In the genomic region with DNA sequence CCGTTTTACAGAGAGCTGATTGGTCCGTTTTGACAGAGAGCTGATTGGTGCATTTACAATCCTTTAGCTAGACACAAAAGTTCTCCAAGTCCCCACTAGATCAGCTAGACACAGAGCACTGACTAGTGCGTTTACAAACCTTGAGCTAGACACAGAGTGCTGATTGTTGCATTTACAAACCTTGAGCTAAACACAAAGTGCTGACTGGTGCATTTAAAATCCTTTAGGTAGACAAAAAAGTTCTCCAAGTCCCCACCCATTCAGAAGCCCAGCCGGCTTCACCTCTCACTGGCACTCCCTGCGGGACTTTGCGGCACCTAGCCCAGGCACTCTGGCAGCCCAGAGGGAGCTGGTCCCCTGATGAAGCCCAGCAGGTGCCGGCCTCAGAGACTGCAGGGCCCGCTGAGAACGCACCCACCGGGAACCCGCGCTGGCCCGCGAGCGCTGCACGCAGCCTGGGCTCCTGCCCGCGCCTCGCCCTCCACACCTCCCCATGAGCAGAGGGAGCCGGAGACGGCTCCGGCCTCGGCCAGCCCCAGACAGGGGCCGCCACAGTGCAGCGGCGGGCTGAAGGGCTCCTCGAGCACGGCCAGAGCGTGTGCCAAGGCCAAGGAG, we compare ENCODE assay signal across 23 cellular contexts.
DNase-seq lines count a peak whose midpoint lies in the region; ATAC-seq, FAIRE-seq and TF ChIP-seq lines count a peak whose summit lies in the region.
"Had no signal": no experiment of that assay in that cellular context is flagged by ENCODE, and none has a peak within 500 bp of the region (broad histone marks: within the 10 kb centered on the region; RNA-seq: fewer than 3 reads in every experiment).

No MANE protein-coding gene starts in this region.

- H3K27ac ChIP-seq in A549 (no peak overlapping the region), IMR-90 (ENCODE audit: insufficient read depth, low read length) (no peak overlapping the region), HepG2 (ENCODE audit: extremely low read length, insufficient read depth, low read length) (no peak overlapping the region), upper lobe of right lung (no peak overlapping the region)
- H3K27ac ChIP-seq: BLaER1, C4-2B had no signal

- H3K9me3 Mint-ChIP-seq in activated naive CD4-positive, alpha-beta T cell treated with anti-CD3 and anti-CD28 coated beads, Interleukin-2, amount 50 U/mL, for 72 hours: peaks cover 0 to 5% of the 10 kb centered on the region in 2 donors
- peaks cover 13% of the 10 kb centered on the region for H3K9me3 Mint-ChIP-seq in progenitor cell of endocrine pancreas (ENCODE audit: low read depth)
- H3K9me3 Mint-ChIP-seq: HFFc6 had no signal

- H4K91ac ChIP-seq in IMR-90 (ENCODE audit: insufficient read depth, low read depth, low read length): no peak overlapping the region

- DNase-seq in A549 (ENCODE audit: low read depth in 1 of 2, low spot score in 1 of 2) (no peak), IMR-90 (no peak), HepG2 (ENCODE audit: low spot score) (no peak), upper lobe of right lung (no peak), progenitor cell of endocrine pancreas (ENCODE audit: low spot score, unreplicated experiment) (no peak)
- DNase-seq in activated naive CD4-positive, alpha-beta T cell treated with anti-CD3 and anti-CD28 coated beads, Interleukin-2, amount 50 U/mL, for 72 hours (ENCODE audit: low spot score in 2 of 2): no peak
- DNase-seq: CD4-positive, CD25-positive, alpha-beta regulatory T cell; CD8-positive, alpha-beta T cell; DMS 273 treated with DMSO at 0.1 percent for 48 hours; DMS79; EL; GDM1; GOT3; HFFc6 had no signal

- POLR2A ChIA-PET in A549 (lab: Yijun Ruan, JAX): no interaction called here
- POLR2A ChIA-PET in IMR-90 (lab: Charles Lee; ENCODE audit: unreplicated experiment): no interaction called here
- POLR2A ChIA-PET in HepG2 (lab: Yijun Ruan, JAX): no interaction called here

- in situ Hi-C loops in IMR-90 (cut with MboI; ENCODE audit: low sequenced_read_pairs) (no loop called here), HepG2 (cut with HindIII; ENCODE audit: extremely low pct_ligation_motif_present, low pct_unique_long_range_greater_than_20kb) (no loop called here)

- H2BK15ac ChIP-seq in IMR-90 (ENCODE audit: low read depth, low read length): no peak overlapping the region

- H2AFZ ChIP-seq in IMR-90 (replicated peaks; ENCODE audit: low read length, poor library complexity) (no peak overlapping the region), HepG2 (ENCODE audit: low read length) (no peak overlapping the region)

- dilution Hi-C loops in IMR-90 (cut with HindIII; ENCODE audit: low sequenced_read_pairs, unreplicated experiment): no loop called here

- BruUV-seq in IMR-90 (replicated peaks; lab: Mats Ljungman, UMichigan): no TSS peak
- no TSS peak for BruUV-seq in HepG2 (replicated peaks; lab: Mats Ljungman, UMichigan)

- 64% methylated on average over 22 of the region's 29 CpGs for WGBS in A549 (ENCODE audit: missing lambda C conversion rate)
- 75% methylated on average over 2 of the region's 29 CpGs; no CpG with 5 or more reads in 1 of the 2 experiments for WGBS in IMR-90 (ENCODE audit: extremely low coverage in 2 of 2, insufficient read length in 1 of 2), 2 experiments
- 55% methylated on average over 26 of the region's 29 CpGs for WGBS in HepG2 (ENCODE audit: low lambda C conversion rate)

- H3K4ac ChIP-seq in IMR-90 (ENCODE audit: low read depth, low read length): no peak overlapping the region

- H3K23ac ChIP-seq in IMR-90 (ENCODE audit: low read depth, low read length): no peak overlapping the region

- H4K8ac ChIP-seq in IMR-90 (ENCODE audit: low read depth in 2 of 2, low read length in 2 of 2): no peak overlapping the region

- H4K20me1 ChIP-seq in IMR-90 (ENCODE audit: insufficient read depth, low read length): no peaks in the 10 kb centered on the region
- no peaks in the 10 kb centered on the region for H4K20me1 ChIP-seq in HepG2 (ENCODE audit: insufficient read depth, low read length)
- H4K20me1 ChIP-seq: BLaER1 had no signal

- H2AK5ac ChIP-seq in IMR-90 (ENCODE audit: low read depth, low read length): no peak overlapping the region

- no peak for TF ChIP-seq EP300 in A549 (IDR thresholded peaks at IDR 0.05)
- TF ChIP-seq EP300 in HepG2 (IDR thresholded peaks at IDR 0.05; ENCODE audit: low read depth in 2 of 2, low read length in 2 of 2): no peak
- TF ChIP-seq EP300 in HepG2 (CRISPR knock-in tag; IDR thresholded peaks at IDR 0.05; ENCODE audit: borderline replicate concordance): no peak

- H3K36me3 Mint-ChIP-seq in activated naive CD4-positive, alpha-beta T cell treated with anti-CD3 and anti-CD28 coated beads, Interleukin-2, amount 50 U/mL, for 72 hours: no peaks in the 10 kb centered on the region
- no peaks in the 10 kb centered on the region for H3K36me3 Mint-ChIP-seq in progenitor cell of endocrine pancreas (ENCODE audit: insufficient read depth)
- H3K36me3 Mint-ChIP-seq: CD4-positive, CD25-positive, alpha-beta regulatory T cell; CD8-positive, alpha-beta T cell had no signal

- TF ChIP-seq CTCF in A549 (IDR thresholded peaks at IDR 0.05) (no peak), IMR-90 (conservative IDR thresholded peaks at IDR 0.05; ENCODE audit: low read depth, low read length) (no peak), HepG2 (CRISPR knock-in tag; IDR thresholded peaks at IDR 0.05) (no peak), upper lobe of right lung (IDR thresholded peaks at IDR 0.05) (no peak), progenitor cell of endocrine pancreas (IDR thresholded peaks at IDR 0.05; ENCODE audit: unreplicated experiment) (no peak)

- TF ChIP-seq POLR2A in A549 (IDR thresholded peaks at IDR 0.05; ENCODE audit: low read length) (no peak), IMR-90 (IDR thresholded peaks at IDR 0.05; ENCODE audit: low read depth, low read length) (no peak), HepG2 (IDR thresholded peaks at IDR 0.05; ENCODE audit: insufficient read depth in 1 of 2, low read depth in 2 of 2, low read length in 2 of 2) (no peak)

- no peaks in the 10 kb centered on the region for H3K27me3 ChIP-seq in IMR-90 (ENCODE audit: control insufficient read depth, insufficient read depth, low read length)
- H3K27me3 ChIP-seq in HepG2 (ENCODE audit: control insufficient read depth in 1 of 2, insufficient read depth in 2 of 2, low read length in 2 of 2): peaks cover 0 to 1% of the 10 kb centered on the region in 2 experiments; a peak in 1 of 5 replicates
- H3K27me3 ChIP-seq in upper lobe of right lung: no peaks in the 10 kb centered on the region
- H3K27me3 ChIP-seq: BLaER1 had no signal

- no peak overlapping the region for H3K56ac ChIP-seq in IMR-90 (ENCODE audit: extremely low read depth, insufficient read depth, low read length)

- no peak overlapping the region for H2BK120ac ChIP-seq in IMR-90 (ENCODE audit: low read depth, low read length)

- H4K5ac ChIP-seq in IMR-90 (ENCODE audit: low read depth, low read length): no peak overlapping the region

- no peak overlapping the region for H2BK20ac ChIP-seq in IMR-90 (ENCODE audit: low read depth, low read length)

- no peaks in the 10 kb centered on the region for H3K4me1 Mint-ChIP-seq in progenitor cell of endocrine pancreas (ENCODE audit: low read depth)
- H3K4me1 Mint-ChIP-seq: B cell; CD4-positive, CD25-positive, alpha-beta regulatory T cell had no signal

- H3K79me1 ChIP-seq in IMR-90 (ENCODE audit: low read depth in 1 of 2, low read length in 2 of 2): no peaks in the 10 kb centered on the region

- H3K4me1 ChIP-seq in A549 (no peaks in the 10 kb centered on the region), IMR-90 (ENCODE audit: control insufficient read depth, insufficient read depth, low read length) (no peaks in the 10 kb centered on the region), HepG2 (ENCODE audit: insufficient read depth, low read length) (no peaks in the 10 kb centered on the region), upper lobe of right lung (no peaks in the 10 kb centered on the region)
- H3K4me1 ChIP-seq: BLaER1, HAP-1 had no signal

- intact Hi-C loops in IMR-90 (cut with micrococcal nuclease): no loop called here
- intact Hi-C loops in HepG2 (cut with micrococcal nuclease; ENCODE audit: unreplicated experiment): no loop called here
- intact Hi-C loops in upper lobe of right lung (cut with DNase I): no loop called here

- no peak overlapping the region for H3K4me3 ChIP-seq in A549
- H3K4me3 ChIP-seq in IMR-90 (ENCODE audit: insufficient read depth, low read depth, low read length): no peak overlapping the region
- H3K4me3 ChIP-seq in HepG2 (replicated peaks in 1 of 3; ENCODE audit: insufficient read depth in 1 of 3, low read depth in 2 of 3, low read length in 3 of 3): no peak overlapping the region
- H3K4me3 ChIP-seq in upper lobe of right lung: no peak overlapping the region
- H3K4me3 ChIP-seq: BLaER1, GM12878, HAP-1 had no signal

- TF ChIP-seq RAD21 in A549 (conservative IDR thresholded peaks at IDR 0.05 in 1 of 2, IDR thresholded peaks at IDR 0.05 in 1 of 2) (no peak), IMR-90 (IDR thresholded peaks at IDR 0.05; ENCODE audit: low read length) (no peak), HepG2 (CRISPR knock-in tag; IDR thresholded peaks at IDR 0.05) (no peak)

- no peaks in the 10 kb centered on the region for H3K27me3 Mint-ChIP-seq in progenitor cell of endocrine pancreas
- H3K27me3 Mint-ChIP-seq: B cell; CD4-positive, CD25-positive, alpha-beta regulatory T cell had no signal

- H3K36me3 ChIP-seq in IMR-90 (ENCODE audit: control insufficient read depth, insufficient read depth, low read length) (no peaks in the 10 kb centered on the region), HepG2 (replicated peaks in 1 of 2; ENCODE audit: control insufficient read depth in 1 of 2, insufficient read depth in 2 of 2, low read length in 2 of 2) (no peaks in the 10 kb centered on the region), upper lobe of right lung (no peaks in the 10 kb centered on the region)
- H3K36me3 ChIP-seq: BLaER1, HAP-1 had no signal

- no peak overlapping the region for H3K4me3 Mint-ChIP-seq in progenitor cell of endocrine pancreas (ENCODE audit: low read depth)
- H3K4me3 Mint-ChIP-seq: B cell; CD4-positive, CD25-positive, alpha-beta regulatory T cell; CD8-positive, alpha-beta T cell; HFFc6 had no signal

- H2AK9ac ChIP-seq in IMR-90 (replicated peaks; ENCODE audit: low read depth, low read length, poor library complexity): no peak overlapping the region

- no peak overlapping the region for H3K4me2 ChIP-seq in A549
- no peak overlapping the region for H3K4me2 ChIP-seq in IMR-90 (ENCODE audit: low read depth, low read length)
- H3K4me2 ChIP-seq in HepG2 (ENCODE audit: low read depth, low read length): no peak overlapping the region
- H3K4me2 ChIP-seq: BLaER1 had no signal

- no peak overlapping the region for H3K18ac ChIP-seq in IMR-90 (ENCODE audit: low read depth, low read length)

- H3K9me3 ChIP-seq in A549 (no peaks in the 10 kb centered on the region), IMR-90 (ENCODE audit: control insufficient read depth, insufficient read depth, low read length) (no peaks in the 10 kb centered on the region), HepG2 (ENCODE audit: low read length) (no peaks in the 10 kb centered on the region), upper lobe of right lung (no peaks in the 10 kb centered on the region)
- H3K9me3 ChIP-seq: HAP-1 had no signal

- H3K9me1 ChIP-seq in IMR-90 (ENCODE audit: insufficient read depth, low read length): no peaks in the 10 kb centered on the region

- H3K9ac ChIP-seq in IMR-90 (ENCODE audit: low read depth, low read length) (no peak overlapping the region), HepG2 (ENCODE audit: insufficient read depth, low read depth, low read length) (no peak overlapping the region)
- H3K9ac ChIP-seq: BLaER1 had no signal

- CTCF ChIA-PET in A549 (lab: Yijun Ruan, JAX) (no interaction called here), IMR-90 (lab: Yijun Ruan, JAX) (interaction anchor here (0.6 kb wide), 1 partner anchor 57 kb away, joined by 3 read pairs; no protein-coding TSS in a partner anchor), HepG2 (lab: Yijun Ruan, JAX; ENCODE audit: low intra/inter-chr PET ratio, low total read pairs) (no interaction called here)

- no peak overlapping the region for H3K14ac ChIP-seq in IMR-90 (replicated peaks; ENCODE audit: low read depth, low read length)

- FAIRE-seq in A549 (lab: Jason Lieb, UNC) (no peak), HepG2 (lab: Jason Lieb, UNC) (no peak)
- FAIRE-seq: D721Med, GM12878, GM18507, H54 had no signal

- H3K27ac Mint-ChIP-seq in activated naive CD4-positive, alpha-beta T cell treated with anti-CD3 and anti-CD28 coated beads, Interleukin-2, amount 50 U/mL, for 72 hours: no peak overlapping the region
- no peak overlapping the region for H3K27ac Mint-ChIP-seq in progenitor cell of endocrine pancreas
- H3K27ac Mint-ChIP-seq: B cell; CD4-positive, CD25-positive, alpha-beta regulatory T cell; CD8-positive, alpha-beta T cell; HFFc6 had no signal

- no peaks in the 10 kb centered on the region for H3K79me2 ChIP-seq in HepG2 (ENCODE audit: insufficient read depth, low read length)

- no peak overlapping the region for H2BK5ac ChIP-seq in IMR-90 (ENCODE audit: low read depth, low read length, poor library complexity, severe bottlenecking)

- no peak for ATAC-seq in A549
- no peak for ATAC-seq in IMR-90 (ENCODE audit: low read depth)
- no peak for ATAC-seq in HepG2
- peak; percentile 40 for ATAC-seq in upper lobe of right lung
- ATAC-seq in activated naive CD4-positive, alpha-beta T cell treated with anti-CD3 and anti-CD28 coated beads, Interleukin-2, amount 50 U/mL, for 72 hours: no peak
- ATAC-seq in GM21360 (IDR thresholded peaks at IDR 0.05; ENCODE audit: unreplicated experiment): no peak
- ATAC-seq: CD8-positive, alpha-beta T cell; GM12878 had no signal
